Comparison of ENCODE assay signal across 19 cellular contexts in genomic region chr5:17022296-17022695, GRCh38.
"Had no signal": no experiment of that assay in that cellular context is flagged by ENCODE, and none has a peak within 500 bp of the region (broad histone marks: within the 10 kb centered on the region; RNA-seq: fewer than 3 reads in every experiment).

No MANE protein-coding gene starts in this region.

- ATAC-seq: effector memory CD8-positive, alpha-beta T cell; heart left ventricle; left cardiac atrium had no signal

- H3K9me3 Mint-ChIP-seq: activated naive CD4-positive, alpha-beta T cell treated with anti-CD3 and anti-CD28 coated beads for 36 hours; activated T-helper 2 cell treated with anti-CD3 and anti-CD28 coated beads, Interferon-gamma antibody, Interleukin-2, Interleukin-4, amounts not matched to agents 10 μg/mL and 5 μg/mL and 100 μg/mL, durations not matched to agents 14 hours and 24 hours and 36 hours had no signal

- H3K27me3 Mint-ChIP-seq: effector memory CD8-positive, alpha-beta T cell; naive B cell had no signal

- H3K9me3 ChIP-seq: ascending aorta, heart left ventricle, neutrophil, tibial nerve, vagina had no signal

- H3K27ac ChIP-seq: ascending aorta, neutrophil, vagina, WERI-Rb-1 had no signal

- H3K27ac Mint-ChIP-seq: activated naive CD4-positive, alpha-beta T cell treated with anti-CD3 and anti-CD28 coated beads for 36 hours; activated T-helper 2 cell treated with anti-CD3 and anti-CD28 coated beads, Interferon-gamma antibody, Interleukin-2, Interleukin-4, amounts not matched to agents 10 μg/mL and 5 μg/mL and 100 μg/mL, durations not matched to agents 14 hours and 24 hours and 36 hours; effector memory CD8-positive, alpha-beta T cell; naive B cell had no signal

- H3K4me3 Mint-ChIP-seq: activated naive CD4-positive, alpha-beta T cell treated with anti-CD3 and anti-CD28 coated beads for 36 hours; effector memory CD8-positive, alpha-beta T cell; naive B cell had no signal

- H3K4me1 ChIP-seq: ascending aorta, tibial nerve, vagina had no signal

- H3K4me1 Mint-ChIP-seq: naive B cell had no signal

- H3K36me3 Mint-ChIP-seq: naive B cell had no signal

- DNase-seq: activated CD4-positive, alpha-beta T cell treated with anti-CD3 and anti-CD28 coated beads, Interleukin-2, amount 50 U/mL, for 48 hours; activated naive CD4-positive, alpha-beta T cell treated with anti-CD3 and anti-CD28 coated beads for 36 hours; dermis blood vessel endothelial cell; effector memory CD8-positive, alpha-beta T cell; heart left ventricle; left cardiac atrium; naive B cell; posterior cingulate gyrus; stimulated activated CD4-positive, alpha-beta T cell treated with anti-CD3 and anti-CD28 coated beads, Interleukin-15, amount 100 ng/mL, for 24 hours; stimulated activated CD4-positive, alpha-beta T cell treated with anti-CD3 and anti-CD28 coated beads, Interleukin-4, amount 100 ng/mL, for 24 hours; stimulated activated naive CD4-positive, alpha-beta T cell; T-helper 9 cell; WERI-Rb-1 had no signal

- H3K36me3 ChIP-seq: ascending aorta, heart left ventricle, neutrophil, tibial nerve, vagina, WERI-Rb-1 had no signal

- H3K27me3 ChIP-seq: ascending aorta, heart left ventricle, neutrophil, tibial nerve, vagina had no signal

- H3K4me3 ChIP-seq: ascending aorta, heart left ventricle, lung, tibial nerve, vagina had no signal
